17 cellular contexts compared by ENCODE assay signal in genomic region chr4:138869165-138869564, GRCh38.
DNase-seq lines count a peak whose midpoint lies in the region; TF ChIP-seq lines count a peak whose summit lies in the region.
"Had no signal": no experiment of that assay in that cellular context is flagged by ENCODE, and none has a peak within 500 bp of the region (broad histone marks: within the 10 kb centered on the region; RNA-seq: fewer than 3 reads in every experiment).

No MANE protein-coding gene starts in this region.

- H3K4me1 Mint-ChIP-seq in brain, result peaks cover 41% of the 10 kb centered on the region
- H3K4me1 Mint-ChIP-seq: B cell had no signal

- TF ChIP-seq CTCF in brain (conservative IDR thresholded peaks at IDR 0.05) (no peak), GM10266 (IDR thresholded peaks at IDR 0.05; ENCODE audit: control insufficient read depth, insufficient read depth, low read depth, missing control alignments) (no peak)

- no peaks in the 10 kb centered on the region for H3K9me2 ChIP-seq in GM23248 (ENCODE audit: insufficient read depth)

- peaks cover 5% of the 10 kb centered on the region; the same call in 1 of the 2 replicates for H3K4me1 ChIP-seq in GM23248 (ENCODE audit: insufficient read depth)

- no peaks in the 10 kb centered on the region for H3F3A ChIP-seq in GM23248 (ENCODE audit: insufficient read depth)

- no peak overlapping the region for H3K27ac ChIP-seq in GM23248

- peaks cover 26% of the 10 kb centered on the region; the same call in 1 of the 2 replicates for H3K27me3 ChIP-seq in GM23248 (replicated peaks; ENCODE audit: insufficient read depth)

- no peak overlapping the region for H3K4me2 ChIP-seq in GM23248 (ENCODE audit: unreplicated experiment)

- no peaks in the 10 kb centered on the region for H3K79me2 ChIP-seq in GM23248 (ENCODE audit: insufficient read depth)

- H2AFZ ChIP-seq in GM23248, result no peak overlapping the region

- no peaks in the 10 kb centered on the region for H4K20me1 ChIP-seq in GM23248 (ENCODE audit: insufficient read depth)

- H3K9me3 Mint-ChIP-seq in brain, result no peaks in the 10 kb centered on the region
- H3K9me3 Mint-ChIP-seq: CD4-positive, alpha-beta T cell; H9; HFFc6 had no signal

- H3K4me3 ChIP-seq in GM23248, result no peak overlapping the region
- H3K4me3 ChIP-seq: K562 had no signal

- H3K9ac ChIP-seq in GM23248, result no peak overlapping the region

- in situ Hi-C loops in GM23248 (cut with MboI), result loop anchor here (25.0 kb wide), 1 partner anchor 1057 kb away; no protein-coding TSS in a partner anchor

- no peaks in the 10 kb centered on the region for H3K27me3 Mint-ChIP-seq in brain

- H3K36me3 ChIP-seq in GM23248 (ENCODE audit: low read depth), result no peaks in the 10 kb centered on the region

- H3K9me3 ChIP-seq in GM23248 (ENCODE audit: low read depth), result no peaks in the 10 kb centered on the region

- 13 to 17% methylated on average over 1 of the region's 1 CpG for WGBS in GM23248 (ENCODE audit: low coverage in 1 of 2, low lambda C conversion rate in 2 of 2, missing lambda C conversion rate in 2 of 2), 2 experiments

- H3K36me3 Mint-ChIP-seq in brain, result no peaks in the 10 kb centered on the region

- no peak overlapping the region for H3K4me3 Mint-ChIP-seq in brain
- H3K4me3 Mint-ChIP-seq: B cell; CD4-positive, alpha-beta T cell; H9; HFFc6 had no signal

- peak overlapping the region in 3 of 5 experiments; percentile 1 to 52 (median 30) for H3K27ac Mint-ChIP-seq in brain
- H3K27ac Mint-ChIP-seq: B cell; CD4-positive, alpha-beta T cell; H9; HFFc6 had no signal

- peak; percentile 10 for DNase-seq in NCI-H1092 treated with DMSO at 0.1 percent for 48 hours (lab: John Stamatoyannopoulos, UW)
- no peak for DNase-seq in NCI-H1092 (lab: John Stamatoyannopoulos, UW)
- DNase-seq in AG08396 (ENCODE audit: low spot score), result peak; percentile 32
- DNase-seq in GM23248, result peak; percentile 55
- no peak for DNase-seq in HCEC 1CT
- no peak for DNase-seq in KG1 (lab: John Stamatoyannopoulos, UW)
- DNase-seq in GM10266 (ENCODE audit: extremely low spot score), result no peak
- DNase-seq: ACHN; C1 segment of cervical spinal cord; Calu3; CD4-positive, alpha-beta T cell; GOT3; H9; HFFc6 had no signal

Comparison
In these comparisons a context has a peak if more than half of its experiments do, and no peak if none do; other contexts are left out.
1. DNase-seq: peak in NCI-H1092 treated with DMSO at 0.1 percent for 48 hours (single experiment), AG08396 (single experiment) and GM23248 (single experiment); none in NCI-H1092 (single experiment), HCEC 1CT (single experiment), KG1 (single experiment) and GM10266 (single experiment).